Comparison of ENCODE assay signal across 8 cellular contexts in genomic region chr19:37779139-37780035, GRCh38. TPM values are rescaled to one million over a fixed set of nuclear protein-coding genes. Genes with fewer than 3 reads are reported as not detected.
DNase-seq lines count a peak whose midpoint lies in the region; ATAC-seq and TF ChIP-seq lines count a peak whose summit lies in the region.

ZNF573 (minus strand) TSS chr19:37779586; CDS start chr19:37773729, 5,857 bp downstream.

- H3K36me3 ChIP-seq in Loucy (ENCODE audit: insufficient read depth, low read length) (no peaks in the 10 kb centered on the region), RWPE2 (ENCODE audit: low read depth) (no peaks in the 10 kb centered on the region)

- peak; percentile 22; the same call in 1 of the 2 replicates for TF ChIP-seq CTCF in Loucy (conservative IDR thresholded peaks at IDR 0.05; ENCODE audit: low read length)
- no peak for TF ChIP-seq CTCF in RWPE2 (IDR thresholded peaks at IDR 0.05; ENCODE audit: poor library complexity, severe bottlenecking)
- no peak for TF ChIP-seq CTCF in nephron (IDR thresholded peaks at IDR 0.05; ENCODE audit: unreplicated experiment in 3 of 3)

- peak within 1 kb of the TSS; percentile 97 for H3K4me3 ChIP-seq in Loucy (ENCODE audit: low read length, poor library complexity, severe bottlenecking)
- H3K4me3 ChIP-seq in RWPE2 (ENCODE audit: severe bottlenecking): peak within 1 kb of the TSS; percentile 54

- peak within 1 kb of the TSS; percentile 93 to 99 (median 95) for H3K4me3 Mint-ChIP-seq in nephron

- no peaks in the 10 kb centered on the region for H3K27me3 Mint-ChIP-seq in nephron (ENCODE audit: low read depth)

- peak within 1 kb of the TSS; percentile 42 for H3K27ac ChIP-seq in RWPE2 (ENCODE audit: poor library complexity, severe bottlenecking)

- peaks cover 4% of the 10 kb centered on the region for H3K4me1 ChIP-seq in Loucy (ENCODE audit: insufficient read depth, low read length, poor library complexity, severe bottlenecking)
- H3K4me1 ChIP-seq in RWPE2 (ENCODE audit: insufficient read depth, poor library complexity, severe bottlenecking): peaks cover 3% of the 10 kb centered on the region

- peaks cover 52% of the 10 kb centered on the region for H3K36me3 Mint-ChIP-seq in nephron (ENCODE audit: low read depth)

- no peaks in the 10 kb centered on the region for H3F3A ChIP-seq in Loucy (ENCODE audit: low read depth)

- H4K20me1 ChIP-seq in Loucy (ENCODE audit: insufficient read depth, low read length, poor library complexity, severe bottlenecking): no peaks in the 10 kb centered on the region

- peaks cover 43% of the 10 kb centered on the region for H3K9me3 Mint-ChIP-seq in nephron

- peak within 1 kb of the TSS; percentile 99 for H2AFZ ChIP-seq in Loucy (ENCODE audit: low read length)

- DNase-seq in Daoy (ENCODE audit: low read depth) (peak; percentile 88), GOT3 (lab: John Stamatoyannopoulos, UW) (peak; percentile 11), RWPE2 (ENCODE audit: low spot score) (peak; percentile 82), fibroblast of the conjunctiva (ENCODE audit: low read depth) (peak; percentile 69)
- peak; percentile 66 for DNase-seq in activated effector memory CD4-positive, alpha-beta T cell treated with Interleukin-2 at 50 U/mL for 16 hours
- DNase-seq in stimulated activated naive CD8-positive, alpha-beta T cell treated with anti-CD3 and anti-CD28 coated beads, Interleukin-15, Interleukin-2, amounts not matched to agents 100 U/mL and 50 U/mL, for 24 hours: peak; percentile 80

- peak; percentile 91 for ATAC-seq in RWPE2 (ENCODE audit: low read depth)
- peak; percentile 90 for ATAC-seq in stimulated activated naive CD8-positive, alpha-beta T cell treated with anti-CD3 and anti-CD28 coated beads, Interleukin-15, Interleukin-2, amounts not matched to agents 100 U/mL and 50 U/mL, for 24 hours

- peaks cover 8% of the 10 kb centered on the region for H3K79me2 ChIP-seq in Loucy (ENCODE audit: insufficient read depth, low read length)

- no peaks in the 10 kb centered on the region for H3K9me3 ChIP-seq in Loucy (ENCODE audit: insufficient read depth, low read depth, low read length)
- H3K9me3 ChIP-seq in RWPE2 (ENCODE audit: severe bottlenecking): no peaks in the 10 kb centered on the region

- peaks cover 13% of the 10 kb centered on the region for H3K4me1 Mint-ChIP-seq in nephron

- H3K4me2 ChIP-seq in Loucy (ENCODE audit: low read depth, low read length, poor library complexity, severe bottlenecking): peak within 1 kb of the TSS; percentile 91

- H3K9ac ChIP-seq in Loucy (ENCODE audit: low read depth, low read length, poor library complexity, severe bottlenecking): peak within 1 kb of the TSS; percentile 84

- H3K27ac Mint-ChIP-seq in nephron: peak within 1 kb of the TSS; percentile 97 to 98 (median 98)

- H3K27me3 ChIP-seq in Loucy (ENCODE audit: insufficient read depth, low read length, poor library complexity, severe bottlenecking) (no peaks in the 10 kb centered on the region), RWPE2 (ENCODE audit: insufficient read depth, poor library complexity, severe bottlenecking) (no peaks in the 10 kb centered on the region)

- H3K9me2 ChIP-seq in Loucy (replicated peaks; ENCODE audit: low read depth, low read length): no peaks in the 10 kb centered on the region

RNA-seq across cellular contexts. Expression of gene ZNF573, which starts in this region (rescaled TPM):
- total RNA-seq in Daoy (2014; rRNA removed; shearing (Covaris generic)): 3.9 and 4.6 TPM in 2 replicates

Comparison
In these comparisons a context has a peak if more than half of its experiments do, and no peak if none do; other contexts are left out.
1. Peak in every context shown above with its lines: DNase-seq, ATAC-seq, H3K4me3 ChIP-seq and H3K27ac ChIP-seq.
2. DNase-seq: peak in every context shown above with its lines; median percentile 88 in Daoy; 82 in RWPE2; 80 in stimulated activated naive CD8-positive, alpha-beta T cell treated with anti-CD3 and anti-CD28 coated beads, Interleukin-15, Interleukin-2, amounts not matched to agents 100 U/mL and 50 U/mL, for 24 hours; 69 in fibroblast of the conjunctiva; 66 in activated effector memory CD4-positive, alpha-beta T cell treated with Interleukin-2 at 50 U/mL for 16 hours; 11 in GOT3.